In genomic region chr19:821976-822773, GRCh38 we compare ENCODE assay signal across 1 cellular context.
A peak's percentile ranks its signal among the peaks of the same experiment; 100 is the strongest.
TF ChIP-seq lines count a peak whose summit lies in the region.

No MANE protein-coding gene starts in this region.

TF ChIP-seq in H1, 55 proteins besides CTCF, POLR2A, EP300 and RAD21:
- TF ChIP-seq PHF8 (conservative IDR thresholded peaks at IDR 0.05; ENCODE audit: low read depth, low read length) (0 out of 2 replicates have a peak, but pooled peaks have one; percentile 25), TCF12 (IDR thresholded peaks at IDR 0.05; ENCODE audit: low read depth, low read length) (no peak), TAF1 (IDR thresholded peaks at IDR 0.05; ENCODE audit: low read depth, low read length) (0 out of 2 replicates have a peak, but pooled peaks have one; percentile 7), KDM4A (IDR thresholded peaks at IDR 0.05; ENCODE audit: low read depth, low read length, severe bottlenecking) (peak; percentile 16), SP4 (IDR thresholded peaks at IDR 0.05; ENCODE audit: low read length) (no peak), POLR2AphosphoS5 (IDR thresholded peaks at IDR 0.05; ENCODE audit: low read depth, low read length) (no peak), CEBPB (IDR thresholded peaks at IDR 0.05; ENCODE audit: low read depth, low read length) (no peak), GTF2F1 (IDR thresholded peaks at IDR 0.05; ENCODE audit: borderline replicate concordance, low read depth, low read length) (no peak), BRCA1 (IDR thresholded peaks at IDR 0.05; ENCODE audit: low read depth, low read length) (no peak), CREB1 (IDR thresholded peaks at IDR 0.05) (no peak), NRF1 (IDR thresholded peaks at IDR 0.05; ENCODE audit: low read depth, low read length) (no peak), KDM1A (IDR thresholded peaks at IDR 0.05; ENCODE audit: borderline replicate concordance, low read length) (no peak), CBX5 (IDR thresholded peaks at IDR 0.05; ENCODE audit: low read depth, low read length) (no peak)
